ENCODE assay signal across 24 cellular contexts in the genomic region with DNA sequence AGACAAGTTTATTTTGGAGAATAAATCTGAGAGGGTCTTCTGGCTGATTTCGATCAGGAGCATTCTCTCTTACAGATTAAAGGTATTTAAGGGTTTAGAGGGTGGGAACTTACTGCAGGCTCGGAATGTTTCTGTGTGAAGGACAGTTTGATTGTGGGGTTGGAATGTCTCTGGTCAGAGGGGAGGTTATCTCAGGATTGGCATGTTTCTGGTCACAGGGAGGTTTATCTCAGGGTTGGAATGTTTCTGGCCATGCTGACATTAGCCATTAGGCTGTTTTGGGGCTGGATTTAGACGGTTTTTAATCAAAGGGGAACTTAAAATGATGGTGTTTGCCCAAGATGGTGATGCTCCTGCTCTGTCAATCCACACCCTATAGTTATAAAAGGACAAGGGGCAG.
DNase-seq lines count a peak whose midpoint lies in the region; ATAC-seq, FAIRE-seq and TF ChIP-seq lines count a peak whose summit lies in the region.
"Had no signal": no experiment of that assay in that cellular context is flagged by ENCODE, and none has a peak within 500 bp of the region (broad histone marks: within the 10 kb centered on the region; RNA-seq: fewer than 3 reads in every experiment).

No MANE protein-coding gene starts in this region.

- H3K36me3 ChIP-seq in HepG2 (replicated peaks in 1 of 2; ENCODE audit: control insufficient read depth in 1 of 2, insufficient read depth in 2 of 2, low read length in 2 of 2) (no peaks in the 10 kb centered on the region), right lobe of liver (no peaks in the 10 kb centered on the region), mesendoderm (ENCODE audit: control insufficient read depth, insufficient read depth, low read length) (no peaks in the 10 kb centered on the region), neural progenitor cell (no peaks in the 10 kb centered on the region)
- H3K36me3 ChIP-seq: BLaER1, HAP-1 had no signal

- H3K79me2 ChIP-seq in HepG2 (ENCODE audit: insufficient read depth, low read length) (no peaks in the 10 kb centered on the region), mesendoderm (ENCODE audit: control insufficient read depth, insufficient read depth, low read length) (no peaks in the 10 kb centered on the region), neural progenitor cell (ENCODE audit: low read depth) (no peaks in the 10 kb centered on the region)

- DNase-seq in HepG2 (ENCODE audit: low spot score) (no peak), right lobe of liver (no peak), mesendoderm (peak; percentile 67), neural progenitor cell (ENCODE audit: low spot score) (peak; percentile 14), urothelium cell line (ENCODE audit: low spot score) (no peak)
- DNase-seq: CD4-positive, CD25-positive, alpha-beta regulatory T cell; CD8-positive, alpha-beta T cell; DMS 273 treated with DMSO at 0.1 percent for 48 hours; DMS79; EL; GF-D8; HFFc6 had no signal

- H4K20me1 ChIP-seq in HepG2 (ENCODE audit: insufficient read depth, low read length) (no peaks in the 10 kb centered on the region), neural progenitor cell (ENCODE audit: low read depth) (no peaks in the 10 kb centered on the region)
- H4K20me1 ChIP-seq: BLaER1 had no signal

- no peak for TF ChIP-seq CTCF in HepG2 (CRISPR knock-in tag; IDR thresholded peaks at IDR 0.05)
- TF ChIP-seq CTCF in right lobe of liver (IDR thresholded peaks at IDR 0.05), result no peak
- no peak for TF ChIP-seq CTCF in neural progenitor cell (IDR thresholded peaks at IDR 0.05)

- H2BK15ac ChIP-seq in mesendoderm (replicated peaks; ENCODE audit: low read depth), result no peak overlapping the region

- no peaks in the 10 kb centered on the region for H3K79me1 ChIP-seq in mesendoderm (ENCODE audit: low read length)

- no peak overlapping the region for H2BK120ac ChIP-seq in mesendoderm (ENCODE audit: low read depth, low read length)

- 0% methylated on average over 3 of the region's 3 CpGs for WGBS in HepG2 (ENCODE audit: low lambda C conversion rate)
- WGBS in right lobe of liver (ENCODE audit: insufficient coverage, low coverage, low lambda C conversion rate, missing lambda C conversion rate), result 31% methylated on average over 3 of the region's 3 CpGs
- WGBS in mesendoderm (ENCODE audit: extremely low coverage, insufficient coverage, low lambda C conversion rate), result no CpG with 5 or more reads among the region's 3 CpGs

- H3K4me1 Mint-ChIP-seq in neural progenitor cell, result no peaks in the 10 kb centered on the region
- H3K4me1 Mint-ChIP-seq: B cell; CD4-positive, CD25-positive, alpha-beta regulatory T cell; GM23338 had no signal

- no peak overlapping the region for H3K56ac ChIP-seq in mesendoderm (ENCODE audit: low read length)

- CTCF ChIA-PET in HepG2 (lab: Yijun Ruan, JAX; ENCODE audit: low intra/inter-chr PET ratio, low total read pairs), result no interaction called here

- no peak for TF ChIP-seq RAD21 in HepG2 (CRISPR knock-in tag; IDR thresholded peaks at IDR 0.05)

- H3K9me3 Mint-ChIP-seq in neural progenitor cell, result no peaks in the 10 kb centered on the region
- H3K9me3 Mint-ChIP-seq: CD8-positive, alpha-beta T cell had no signal

- no peak overlapping the region for H3K4ac ChIP-seq in mesendoderm (ENCODE audit: low read depth, low read length)

- POLR2A ChIA-PET in HepG2 (lab: Yijun Ruan, JAX), result no interaction called here

- H3K27me3 Mint-ChIP-seq in neural progenitor cell (ENCODE audit: insufficient read depth, low read depth), result peaks cover 3% of the 10 kb centered on the region
- H3K27me3 Mint-ChIP-seq: CD4-positive, CD25-positive, alpha-beta regulatory T cell had no signal

- H3K4me1 ChIP-seq in HepG2 (ENCODE audit: insufficient read depth, low read length) (no peaks in the 10 kb centered on the region), right lobe of liver (no peaks in the 10 kb centered on the region), mesendoderm (ENCODE audit: control insufficient read depth, low read depth, low read length) (no peaks in the 10 kb centered on the region), neural progenitor cell (no peaks in the 10 kb centered on the region)
- H3K4me1 ChIP-seq: BLaER1, HAP-1 had no signal

- H4K5ac ChIP-seq in mesendoderm (ENCODE audit: low read length), result no peak overlapping the region

- ATAC-seq in HepG2 (0 out of 3 replicates have a peak, but pooled peaks have one; percentile 42), right lobe of liver (no peak), HG03045 (IDR thresholded peaks at IDR 0.05; ENCODE audit: unreplicated experiment) (no peak)
- ATAC-seq: CD8-positive, alpha-beta T cell; GM23338 had no signal

- no peak overlapping the region for H3K23ac ChIP-seq in mesendoderm (ENCODE audit: low read length)

- H3K9ac ChIP-seq in HepG2 (ENCODE audit: insufficient read depth, low read depth, low read length), result no peak overlapping the region
- no peak overlapping the region for H3K9ac ChIP-seq in mesendoderm (ENCODE audit: low read length)
- H3K9ac ChIP-seq in neural progenitor cell, result no peak overlapping the region
- H3K9ac ChIP-seq: BLaER1 had no signal

- intact Hi-C loops in HepG2 (cut with micrococcal nuclease; ENCODE audit: unreplicated experiment), result no loop called here
- intact Hi-C loops in right lobe of liver (cut with DNase I), result no loop called here

- H2AK5ac ChIP-seq in mesendoderm (ENCODE audit: low read length), result no peak overlapping the region

- H3K27ac Mint-ChIP-seq in neural progenitor cell, result no peak overlapping the region
- H3K27ac Mint-ChIP-seq: B cell; CD4-positive, CD25-positive, alpha-beta regulatory T cell; CD8-positive, alpha-beta T cell; GM23338; HFFc6 had no signal

- TF ChIP-seq POLR2A in HepG2 (IDR thresholded peaks at IDR 0.05; ENCODE audit: insufficient read depth in 1 of 2, low read depth in 2 of 2, low read length in 2 of 2) (no peak), right lobe of liver (IDR thresholded peaks at IDR 0.05) (no peak)

- H2BK5ac ChIP-seq in mesendoderm (ENCODE audit: low read length), result no peak overlapping the region

- no peak for TF ChIP-seq EP300 in HepG2 (IDR thresholded peaks at IDR 0.05; ENCODE audit: low read depth in 2 of 2, low read length in 2 of 2)
- TF ChIP-seq EP300 in HepG2 (CRISPR knock-in tag; IDR thresholded peaks at IDR 0.05; ENCODE audit: borderline replicate concordance), result no peak

- H3K4me3 ChIP-seq in HepG2 (replicated peaks in 1 of 3; ENCODE audit: insufficient read depth in 1 of 3, low read depth in 2 of 3, low read length in 3 of 3) (no peak overlapping the region), right lobe of liver (no peak overlapping the region), mesendoderm (ENCODE audit: low read length) (no peak overlapping the region), neural progenitor cell (no peak overlapping the region)
- H3K4me3 ChIP-seq: BLaER1, GM23338, HAP-1 had no signal

- H3K4me2 ChIP-seq in HepG2 (ENCODE audit: low read depth, low read length) (no peak overlapping the region), mesendoderm (ENCODE audit: low read length) (no peak overlapping the region), neural progenitor cell (no peak overlapping the region)
- H3K4me2 ChIP-seq: BLaER1, GM23338 had no signal

- FAIRE-seq in HepG2 (lab: Jason Lieb, UNC) (no peak), urothelium cell line (lab: Jason Lieb, UNC) (no peak)
- FAIRE-seq: A204.1, D721Med, GM12891, GM18507, H54 had no signal

- no peak overlapping the region for H3K4me3 Mint-ChIP-seq in neural progenitor cell
- H3K4me3 Mint-ChIP-seq: B cell; CD4-positive, CD25-positive, alpha-beta regulatory T cell; CD8-positive, alpha-beta T cell; GM23338; HFFc6 had no signal

- BruUV-seq in HepG2 (replicated peaks; lab: Mats Ljungman, UMichigan), result no TSS peak

- H2AFZ ChIP-seq in HepG2 (ENCODE audit: low read length), result no peak overlapping the region
- no peak overlapping the region for H2AFZ ChIP-seq in neural progenitor cell (replicated peaks)
- H2AFZ ChIP-seq: GM23338 had no signal

- H3K36me3 Mint-ChIP-seq in neural progenitor cell, result no peaks in the 10 kb centered on the region
- H3K36me3 Mint-ChIP-seq: CD4-positive, CD25-positive, alpha-beta regulatory T cell; CD8-positive, alpha-beta T cell had no signal

- in situ Hi-C loops in HepG2 (cut with HindIII; ENCODE audit: extremely low pct_ligation_motif_present, low pct_unique_long_range_greater_than_20kb), result no loop called here

- H3K27ac ChIP-seq in HepG2 (ENCODE audit: extremely low read length, insufficient read depth, low read length) (no peak overlapping the region), right lobe of liver (no peak overlapping the region), mesendoderm (ENCODE audit: low read depth, low read length) (no peak overlapping the region), neural progenitor cell (no peak overlapping the region)
- H3K27ac ChIP-seq: 22Rv1, BLaER1, C4-2B had no signal

- H3K18ac ChIP-seq in mesendoderm (ENCODE audit: low read length), result no peak overlapping the region

- no peak overlapping the region for H4K8ac ChIP-seq in mesendoderm (ENCODE audit: low read depth, low read length)

- H3K9me3 ChIP-seq in HepG2 (ENCODE audit: low read length) (no peaks in the 10 kb centered on the region), right lobe of liver (no peaks in the 10 kb centered on the region), neural progenitor cell (ENCODE audit: low read depth) (no peaks in the 10 kb centered on the region)
- H3K9me3 ChIP-seq: BLaER1, HAP-1 had no signal

- peaks cover 0 to 6% of the 10 kb centered on the region in 2 experiments; a peak in 1 of 5 replicates for H3K27me3 ChIP-seq in HepG2 (ENCODE audit: control insufficient read depth in 1 of 2, insufficient read depth in 2 of 2, low read length in 2 of 2)
- no peaks in the 10 kb centered on the region for H3K27me3 ChIP-seq in right lobe of liver
- H3K27me3 ChIP-seq in mesendoderm (ENCODE audit: insufficient read depth, low read length, poor library complexity), result no peaks in the 10 kb centered on the region
- H3K27me3 ChIP-seq in neural progenitor cell, result no peaks in the 10 kb centered on the region
- H3K27me3 ChIP-seq: BLaER1 had no signal

- H3F3A ChIP-seq in neural progenitor cell (ENCODE audit: low read depth), result no peaks in the 10 kb centered on the region

TF ChIP-seq in HepG2, 621 proteins besides CTCF, POLR2A, EP300 and RAD21 (continues in another document):
- TF ChIP-seq NR2F1 (CRISPR knock-in tag; IDR thresholded peaks at IDR 0.05), result no peak
- TF ChIP-seq XBP1 (CRISPR knock-in tag; IDR thresholded peaks at IDR 0.05), result no peak
- TF ChIP-seq, protein P1, sequence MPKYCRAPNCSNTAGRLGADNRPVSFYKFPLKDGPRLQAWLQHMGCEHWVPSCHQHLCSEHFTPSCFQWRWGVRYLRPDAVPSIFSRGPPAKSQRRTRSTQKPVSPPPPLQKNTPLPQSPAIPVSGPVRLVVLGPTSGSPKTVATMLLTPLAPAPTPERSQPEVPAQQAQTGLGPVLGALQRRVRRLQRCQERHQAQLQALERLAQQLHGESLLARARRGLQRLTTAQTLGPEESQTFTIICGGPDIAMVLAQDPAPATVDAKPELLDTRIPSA (CRISPR knock-in tag; IDR thresholded peaks at IDR 0.05; ENCODE audit: borderline replicate concordance), result no peak
- no peak for TF ChIP-seq ZNF251 (CRISPR knock-in tag; IDR thresholded peaks at IDR 0.05)

Comparison
In these comparisons a context has a peak if more than half of its experiments do, and no peak if none do; other contexts are left out.
1. DNase-seq: peak in mesendoderm (single experiment) and neural progenitor cell (single experiment); none in HepG2 (single experiment), right lobe of liver (0 of 3) and urothelium cell line (single experiment).